Comparison of ENCODE assay signal across 32 cellular contexts in the genomic region with DNA sequence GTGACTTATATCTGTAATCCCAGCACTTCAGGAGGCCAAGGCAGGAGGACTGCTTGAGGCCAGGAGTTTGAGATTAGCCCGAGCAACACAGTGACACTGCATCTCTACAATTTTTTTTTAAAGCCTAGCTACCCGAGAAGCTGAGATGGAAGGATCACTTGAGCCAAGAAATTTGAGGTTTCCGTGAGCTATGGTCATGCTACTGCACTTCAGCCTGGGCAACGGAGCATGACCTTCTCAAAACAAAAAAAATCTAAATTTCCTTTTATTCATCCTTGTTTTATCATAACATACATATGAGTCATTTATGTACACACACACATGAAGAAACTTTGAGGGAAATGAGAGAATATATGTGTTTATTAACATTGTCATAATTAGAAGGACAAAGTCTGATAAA.
"Had no signal": no experiment of that assay in that cellular context is flagged by ENCODE, and none has a peak within 500 bp of the region (broad histone marks: within the 10 kb centered on the region; RNA-seq: fewer than 3 reads in every experiment).

No MANE protein-coding gene starts in this region.

- H3K36me3 ChIP-seq: ascending aorta had no signal

- H3K27ac ChIP-seq: ascending aorta, body of pancreas, RWPE1, VCaP had no signal

- H3K9me3 ChIP-seq: body of pancreas had no signal

- H3K4me1 ChIP-seq: ascending aorta, body of pancreas had no signal

- H3K4me3 ChIP-seq: ascending aorta, body of pancreas, K562 had no signal

- DNase-seq: activated B cell treated with CpG ODN at 0.5 μM for 24 hours; activated CD4-positive, alpha-beta memory T cell treated with anti-CD3 and anti-CD28 coated beads, Interleukin-2, amount 10 ng/mL, durations not matched to agents 7 days and 5 days; activated CD4-positive, alpha-beta T cell treated with anti-CD3 and anti-CD28 coated beads for 1 hour; activated CD4-positive, alpha-beta T cell treated with anti-CD3 and anti-CD28 coated beads for 48 hours; activated CD8-positive, alpha-beta memory T cell treated with anti-CD3 and anti-CD28 coated beads for 24 hours; activated CD8-positive, alpha-beta memory T cell treated with anti-CD3 and anti-CD28 coated beads, Interleukin-2, amount 10 ng/mL, durations not matched to agents 7 days and 5 days; activated CD8-positive, alpha-beta memory T cell treated with anti-CD3 and anti-CD28 coated beads, Interleukin-2, amount 50 U/mL, for 48 hours; activated gamma-delta T cell; activated naive CD4-positive, alpha-beta T cell treated with Interleukin-2 at 50 U/mL for 16 hours; activated naive CD8-positive, alpha-beta T cell treated with anti-CD3 and anti-CD28 coated beads, Interleukin-2, amount 10 ng/mL, durations not matched to agents 7 days and 5 days; activated T-cell treated with anti-CD3 and anti-CD28 coated beads, Interleukin-2, amount 50 U/mL, for 72 hours; amygdala; body of pancreas; caudate nucleus; cerebellar nuclear complex; Karpas-422; MV-4-11; NCI-H1092; NCI-H146; NCI-H187; NCI-H2029 treated with DMSO at 0.1 percent for 48 hours; NCI-H2107; NCI-H226; NCI-H446 treated with DMSO at 0.1 percent for 48 hours; NCI-H524; SIG-M5; T-cell; T-helper 17 cell had no signal

- H3K27me3 ChIP-seq: ascending aorta, body of pancreas had no signal
